ENCODE assay signal across 14 cellular contexts in genomic region chr7:111528331-111528730, GRCh38.
A peak's percentile ranks its signal among the peaks of the same experiment; 100 is the strongest.
DNase-seq lines count a peak whose midpoint lies in the region; ATAC-seq and FAIRE-seq lines count a peak whose summit lies in the region.
"Had no signal": no experiment of that assay in that cellular context is flagged by ENCODE, and none has a peak within 500 bp of the region (broad histone marks: within the 10 kb centered on the region; RNA-seq: fewer than 3 reads in every experiment).

No MANE protein-coding gene starts in this region.

- H3K27me3 Mint-ChIP-seq in activated naive CD8-positive, alpha-beta T cell treated with anti-CD3 and anti-CD28 coated beads, Interleukin-2, amount 50 U/mL, for 24 hours: no peaks in the 10 kb centered on the region
- H3K27me3 Mint-ChIP-seq: dendritic cell treated with granulocyte-macrophage colony-stimulating factor and Interleukin-4, amounts not matched to agents 40 ng/mL and 50 ng/mL, for 4 days; T-helper 17 cell had no signal

- no peak for FAIRE-seq in HTR-8/SVneo (lab: Jason Lieb, UNC)
- no peak for FAIRE-seq in GM19239 (lab: Jason Lieb, UNC)

- no peaks in the 10 kb centered on the region for H3K9me3 Mint-ChIP-seq in activated naive CD8-positive, alpha-beta T cell treated with anti-CD3 and anti-CD28 coated beads, Interleukin-2, amount 50 U/mL, for 24 hours
- H3K9me3 Mint-ChIP-seq: dendritic cell treated with granulocyte-macrophage colony-stimulating factor and Interleukin-4, amounts not matched to agents 40 ng/mL and 50 ng/mL, for 4 days had no signal

- no peak for DNase-seq in activated naive CD8-positive, alpha-beta T cell treated with anti-CD3 and anti-CD28 coated beads, Interleukin-2, amount 50 U/mL, for 24 hours
- no peak for DNase-seq in HTR-8/SVneo (ENCODE audit: insufficient read length, low spot score)
- DNase-seq in medulla oblongata (ENCODE audit: extremely low spot score): no peak
- DNase-seq in GM19239 (ENCODE audit: insufficient read length, low spot score): no peak
- no peak for DNase-seq in DMS153 treated with DMSO at 0.1 percent for 48 hours (lab: John Stamatoyannopoulos, UW; ENCODE audit: unreplicated experiment)
- DNase-seq: DMS79 treated with DMSO at 0.1 percent for 48 hours, hypothalamus, NCI-H345, T-helper 17 cell, upper lobe of left lung had no signal

- ATAC-seq in GM18511 (IDR thresholded peaks at IDR 0.05; ENCODE audit: unreplicated experiment) (peak; percentile 82), GM21528 (IDR thresholded peaks at IDR 0.05; ENCODE audit: low FRiP score, unreplicated experiment) (peak; percentile 73), HG03139 (IDR thresholded peaks at IDR 0.05; ENCODE audit: unreplicated experiment) (peak; percentile 50)
- ATAC-seq in activated naive CD8-positive, alpha-beta T cell treated with anti-CD3 and anti-CD28 coated beads, Interleukin-2, amount 50 U/mL, for 24 hours: peak; percentile 75
- ATAC-seq: T-helper 17 cell had no signal

- H3K27ac Mint-ChIP-seq in activated naive CD8-positive, alpha-beta T cell treated with anti-CD3 and anti-CD28 coated beads, Interleukin-2, amount 50 U/mL, for 24 hours: peak overlapping the region; percentile 0
- H3K27ac Mint-ChIP-seq: dendritic cell treated with granulocyte-macrophage colony-stimulating factor and Interleukin-4, amounts not matched to agents 40 ng/mL and 50 ng/mL, for 4 days; T-helper 17 cell had no signal

- no peak overlapping the region for H3K4me3 Mint-ChIP-seq in activated naive CD8-positive, alpha-beta T cell treated with anti-CD3 and anti-CD28 coated beads, Interleukin-2, amount 50 U/mL, for 24 hours
- H3K4me3 Mint-ChIP-seq: dendritic cell treated with granulocyte-macrophage colony-stimulating factor and Interleukin-4, amounts not matched to agents 40 ng/mL and 50 ng/mL, for 4 days; T-helper 17 cell had no signal

- H3K4me1 Mint-ChIP-seq in activated naive CD8-positive, alpha-beta T cell treated with anti-CD3 and anti-CD28 coated beads, Interleukin-2, amount 50 U/mL, for 24 hours: peaks cover 30% of the 10 kb centered on the region

- peaks cover 2% of the 10 kb centered on the region for H3K36me3 Mint-ChIP-seq in activated naive CD8-positive, alpha-beta T cell treated with anti-CD3 and anti-CD28 coated beads, Interleukin-2, amount 50 U/mL, for 24 hours (ENCODE audit: low read depth)
